18 cellular contexts compared by ENCODE assay signal in the genomic region with DNA sequence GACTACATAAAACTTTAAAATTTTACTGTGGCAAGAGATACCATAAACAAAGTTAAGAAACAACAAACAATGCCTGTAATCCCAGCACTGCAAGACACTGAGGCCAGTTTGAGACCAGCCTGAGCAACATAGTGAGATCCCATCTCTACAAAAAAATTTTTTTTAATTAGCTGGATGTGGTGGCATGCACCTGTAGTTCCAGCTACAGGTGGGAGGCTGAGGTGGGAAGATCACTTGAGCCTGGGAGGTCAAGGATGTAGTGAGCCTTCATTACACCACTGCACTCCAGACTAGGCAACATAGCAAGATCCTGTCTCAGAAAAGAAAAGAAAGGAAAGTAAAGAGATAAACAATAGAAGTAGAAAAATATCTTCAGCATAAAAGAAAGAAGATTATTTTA. TPM values are rescaled to one million over a fixed set of nuclear protein-coding genes. Genes with fewer than 3 reads are reported as not detected.
DNase-seq lines count a peak whose midpoint lies in the region; TF ChIP-seq lines count a peak whose summit lies in the region.
"Had no signal": no experiment of that assay in that cellular context is flagged by ENCODE, and none has a peak within 500 bp of the region (broad histone marks: within the 10 kb centered on the region; RNA-seq: fewer than 3 reads in every experiment).

No MANE protein-coding gene starts in this region.

- CTCF ChIA-PET in activated CD4-positive, alpha-beta T cell treated with anti-CD3 and anti-CD28 coated beads, Interleukin-2, amount 10 ng/mL, durations not matched to agents 7 days and 5 days (lab: Charles Lee) = interaction anchor here (1.3 kb wide), 1 partner anchor 18 kb away, joined by 3 read pairs; no protein-coding TSS in a partner anchor
- CTCF ChIA-PET in MCF 10A (lab: Yijun Ruan, JAX) = no interaction called here

- DNase-seq in activated CD4-positive, alpha-beta T cell treated with anti-CD3 and anti-CD28 coated beads, Interleukin-2, amount 10 ng/mL, durations not matched to agents 7 days and 5 days = no peak
- DNase-seq in activated CD4-positive, alpha-beta T cell treated with anti-CD3 and anti-CD28 coated beads, Interleukin-2, amount 50 U/mL, for 4 hours = no peak
- no peak for DNase-seq in MCF 10A (ENCODE audit: unreplicated experiment)
- no peak for DNase-seq in breast epithelium (ENCODE audit: low spot score in 2 of 2)
- no peak for DNase-seq in GF-D8 (lab: John Stamatoyannopoulos, UW)
- DNase-seq: AML-193; Caco-2; Calu3; CD4-positive, alpha-beta T cell; CD8-positive, alpha-beta T cell; DMS79 treated with DMSO at 0.1 percent for 48 hours had no signal

- intact Hi-C loops in MCF 10A (cut with micrococcal nuclease) = no loop called here
- intact Hi-C loops in breast epithelium (cut with DNase I; ENCODE audit: low total_unique reads) = no loop called here

- H3K36me3 ChIP-seq in breast epithelium = no peaks in the 10 kb centered on the region

- no TSS peak for BruUV-seq in MCF 10A (replicated peaks; lab: Mats Ljungman, UMichigan)

- H3K27ac ChIP-seq in breast epithelium = no peak overlapping the region
- H3K27ac ChIP-seq: 22Rv1; A549; BLaER1 treated with 17β-estradiol and CSF1 and Interleukin-3, amounts not matched to agents 10 nM and 100 nM; C4-2B had no signal

- TF ChIP-seq POLR2A in breast epithelium (IDR thresholded peaks at IDR 0.05) = no peak

- TF ChIP-seq CTCF in MCF 10A (IDR thresholded peaks at IDR 0.05; ENCODE audit: unreplicated experiment) (no peak), breast epithelium (IDR thresholded peaks at IDR 0.05) (no peak)

- H3K36me3 Mint-ChIP-seq in activated CD4-positive, alpha-beta T cell treated with anti-CD3 and anti-CD28 coated beads, Interleukin-2, amount 10 ng/mL, durations not matched to agents 7 days and 5 days (ENCODE audit: low read depth) = peaks cover 52% of the 10 kb centered on the region
- peaks cover 36% of the 10 kb centered on the region for H3K36me3 Mint-ChIP-seq in MCF 10A (ENCODE audit: insufficient read depth, unreplicated experiment)

- H3K4me1 Mint-ChIP-seq in activated CD4-positive, alpha-beta T cell treated with anti-CD3 and anti-CD28 coated beads, Interleukin-2, amount 10 ng/mL, durations not matched to agents 7 days and 5 days = peaks cover 2% of the 10 kb centered on the region
- H3K4me1 Mint-ChIP-seq in MCF 10A (ENCODE audit: insufficient read depth, unreplicated experiment) = no peaks in the 10 kb centered on the region
- H3K4me1 Mint-ChIP-seq: B cell had no signal

- H3K9me3 Mint-ChIP-seq in activated CD4-positive, alpha-beta T cell treated with anti-CD3 and anti-CD28 coated beads, Interleukin-2, amount 10 ng/mL, durations not matched to agents 7 days and 5 days = no peaks in the 10 kb centered on the region
- H3K9me3 Mint-ChIP-seq in MCF 10A (ENCODE audit: unreplicated experiment) = no peaks in the 10 kb centered on the region
- H3K9me3 Mint-ChIP-seq: CD4-positive, alpha-beta T cell; CD8-positive, alpha-beta T cell had no signal

- no peaks in the 10 kb centered on the region for H3K27me3 Mint-ChIP-seq in activated CD4-positive, alpha-beta T cell treated with anti-CD3 and anti-CD28 coated beads, Interleukin-2, amount 10 ng/mL, durations not matched to agents 7 days and 5 days
- no peaks in the 10 kb centered on the region for H3K27me3 Mint-ChIP-seq in MCF 10A (ENCODE audit: insufficient read depth, unreplicated experiment)
- H3K27me3 Mint-ChIP-seq: B cell; CD4-positive, alpha-beta T cell had no signal

- POLR2A ChIA-PET in activated CD4-positive, alpha-beta T cell treated with anti-CD3 and anti-CD28 coated beads, Interleukin-2, amount 10 ng/mL, durations not matched to agents 7 days and 5 days (lab: Charles Lee) = no interaction called here
- POLR2A ChIA-PET in MCF 10A (lab: Yijun Ruan, JAX) = interaction anchor here (0.6 kb wide), 1 partner anchor 20 kb away, joined by 3 read pairs; no protein-coding TSS in a partner anchor

- no peak overlapping the region for H3K4me3 ChIP-seq in breast epithelium
- H3K4me3 ChIP-seq: A549; BLaER1 treated with 17β-estradiol and CSF1 and Interleukin-3, amounts not matched to agents 10 nM and 100 nM; GM12878 had no signal

- H3K4me1 ChIP-seq in breast epithelium = no peaks in the 10 kb centered on the region
- H3K4me1 ChIP-seq: A549 had no signal

- H3K27me3 ChIP-seq in breast epithelium = no peaks in the 10 kb centered on the region
- H3K27me3 ChIP-seq: BLaER1 treated with 17β-estradiol and CSF1 and Interleukin-3, amounts not matched to agents 10 nM and 100 nM had no signal

- no peaks in the 10 kb centered on the region for H3K9me3 ChIP-seq in breast epithelium
- H3K9me3 ChIP-seq: A549; BLaER1 treated with 17β-estradiol and CSF1 and Interleukin-3, amounts not matched to agents 10 nM and 100 nM; Caco-2 had no signal

- peak overlapping the region; percentile 31 for H3K27ac Mint-ChIP-seq in activated CD4-positive, alpha-beta T cell treated with anti-CD3 and anti-CD28 coated beads, Interleukin-2, amount 10 ng/mL, durations not matched to agents 7 days and 5 days
- peak overlapping the region; percentile 44 for H3K27ac Mint-ChIP-seq in MCF 10A (ENCODE audit: low read depth, unreplicated experiment)
- H3K27ac Mint-ChIP-seq: B cell; CD4-positive, alpha-beta T cell; CD8-positive, alpha-beta T cell had no signal

- no peak overlapping the region for H3K4me3 Mint-ChIP-seq in activated CD4-positive, alpha-beta T cell treated with anti-CD3 and anti-CD28 coated beads, Interleukin-2, amount 10 ng/mL, durations not matched to agents 7 days and 5 days
- no peak overlapping the region for H3K4me3 Mint-ChIP-seq in MCF 10A (ENCODE audit: unreplicated experiment)
- H3K4me3 Mint-ChIP-seq: B cell; CD4-positive, alpha-beta T cell; CD8-positive, alpha-beta T cell had no signal

RNA-seq across cellular contexts. Expression of gene TEX52, which starts 3.3 kb away (rescaled TPM):
- total RNA-seq in activated CD4-positive, alpha-beta T cell treated with anti-CD3 and anti-CD28 coated beads, Interleukin-2, amount 10 ng/mL, durations not matched to agents 7 days and 5 days = under 1 TPM; 0.29 to 0.35 TPM
- total RNA-seq in MCF 10A (2022) (not detected in 2 replicates), breast epithelium (not detected)
- total RNA-seq: A172; B cell; Calu3; CD4-positive, alpha-beta T cell; CD8-positive, alpha-beta T cell; GM12878 had no signal

RNA-seq across cellular contexts. Expression of gene FOXM1, which starts 16.8 kb away (rescaled TPM):
- total RNA-seq in activated CD4-positive, alpha-beta T cell treated with anti-CD3 and anti-CD28 coated beads, Interleukin-2, amount 10 ng/mL, durations not matched to agents 7 days and 5 days = 100 to 1,000 TPM; 119 to 131 TPM
- total RNA-seq in MCF 10A (2022) (31.7 and 49.9 TPM in 2 replicates), breast epithelium (1 to 10 TPM in 1 of 3 donors, under 1 TPM in 2; under 0.01 to 2.4 (median 0.44) TPM)

RNA-seq across cellular contexts. Expression of gene RHNO1, which starts 16.9 kb away (rescaled TPM):
- total RNA-seq in activated CD4-positive, alpha-beta T cell treated with anti-CD3 and anti-CD28 coated beads, Interleukin-2, amount 10 ng/mL, durations not matched to agents 7 days and 5 days = 10 to 100 TPM; 53.6 to 61.4 TPM
- total RNA-seq in MCF 10A (2022) (47.0 and 60.9 TPM in 2 replicates), breast epithelium (10 to 100 TPM in 2 of 3 donors, 1 to 10 TPM in 1; 4.3 to 18.4 (median 15.7) TPM)

RNA-seq across cellular contexts. Expression of gene NRIP2, which starts 25.3 kb away (rescaled TPM):
- not detected for total RNA-seq in activated CD4-positive, alpha-beta T cell treated with anti-CD3 and anti-CD28 coated beads, Interleukin-2, amount 10 ng/mL, durations not matched to agents 7 days and 5 days
- not detected in 2 replicates for total RNA-seq in MCF 10A (2022)
- total RNA-seq in breast epithelium = 1 to 10 TPM in 2 of 3 donors, under 1 TPM in 1; 0.16 to 1.6 (median 1.2) TPM
- total RNA-seq: A172; B cell; Caco-2; Calu3; CD4-positive, alpha-beta T cell; CD8-positive, alpha-beta T cell; GM12878 had no signal

RNA-seq across cellular contexts. Expression of gene TULP3, which starts 30.5 kb away (rescaled TPM):
- 1 to 10 TPM; 8.6 to 9.1 TPM for total RNA-seq in activated CD4-positive, alpha-beta T cell treated with anti-CD3 and anti-CD28 coated beads, Interleukin-2, amount 10 ng/mL, durations not matched to agents 7 days and 5 days
- total RNA-seq in MCF 10A (2022) (36.2 and 42.2 TPM in 2 replicates), breast epithelium (10 to 100 TPM; 18.6 to 22.6 (median 20.8) TPM)
